ENCODE assay signal across 10 cellular contexts in genomic region chr9:118967901-118968300, GRCh38.
"Had no signal": no experiment of that assay in that cellular context is flagged by ENCODE, and none has a peak within 500 bp of the region (broad histone marks: within the 10 kb centered on the region; RNA-seq: fewer than 3 reads in every experiment).

No MANE protein-coding gene starts in this region.

- DNase-seq: GOT3, H7, H9, HCEC 1CT, HFFc6 had no signal

- H3K4me3 ChIP-seq: GM23248, GM23338, HAP-1 had no signal

- H3K27ac ChIP-seq: GM23248 had no signal

- H3K9ac ChIP-seq: GM23248 had no signal

- FAIRE-seq: H1 had no signal

- ATAC-seq: GM23338, HCT116 had no signal

- H2AFZ ChIP-seq: GM23248, GM23338 had no signal

- H3K4me2 ChIP-seq: GM23338 had no signal

- H3K9me3 ChIP-seq: HAP-1 had no signal

- H3K36me3 ChIP-seq: HAP-1 had no signal

- H3K4me1 ChIP-seq: HAP-1 had no signal
